ENCODE assay signal across 8 cellular contexts in the genomic region with DNA sequence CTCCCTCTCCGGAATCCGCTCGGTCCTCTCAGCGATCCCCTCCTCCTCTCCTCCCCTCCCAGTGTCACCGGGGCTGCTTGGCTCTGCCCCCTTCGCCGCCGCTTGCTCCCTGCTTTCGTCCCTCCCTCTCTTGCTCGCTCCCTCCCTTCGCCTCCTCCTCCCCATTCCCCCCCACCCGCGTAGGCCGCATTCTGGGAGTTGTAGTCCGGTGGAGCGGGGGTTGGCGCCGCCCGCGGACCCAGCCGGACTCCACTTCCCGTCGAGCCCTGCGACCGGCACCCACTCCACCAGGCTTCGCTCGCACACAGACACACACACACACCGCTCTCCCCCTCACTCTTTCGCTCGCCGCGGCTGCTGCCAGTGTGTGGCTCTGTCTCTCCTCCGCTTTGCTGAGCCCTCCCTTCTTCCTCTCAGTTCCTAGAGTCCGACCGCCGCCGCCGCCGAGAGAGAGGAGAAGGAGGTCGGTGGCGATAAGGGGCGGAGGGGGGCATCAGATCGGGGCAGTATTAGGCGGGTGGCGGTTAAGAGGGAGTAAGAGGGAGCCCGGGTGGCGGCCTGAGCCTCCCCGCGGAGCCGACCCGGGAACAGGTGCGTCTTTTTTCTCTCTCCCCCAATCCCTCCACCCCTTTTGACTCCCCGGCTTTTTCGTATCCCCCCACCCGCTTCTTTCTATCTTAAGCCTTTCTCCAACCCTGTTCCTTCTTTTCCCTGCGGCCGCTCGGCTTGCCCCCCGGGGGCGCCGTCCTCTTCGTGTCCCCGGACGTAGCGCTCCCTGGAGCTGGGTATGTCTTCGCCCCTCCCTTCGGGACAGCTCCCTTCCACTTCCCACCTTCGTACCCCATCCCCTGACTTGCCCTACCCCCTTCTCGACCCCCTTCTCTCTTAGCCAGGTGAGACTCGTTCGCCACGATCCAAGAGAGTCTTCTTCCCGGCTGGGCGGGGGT. TPM values are rescaled to one million over a fixed set of nuclear protein-coding genes. Genes with fewer than 3 reads are reported as not detected.
A peak's percentile ranks its signal among the peaks of the same experiment; 100 is the strongest.
DNase-seq lines count a peak whose midpoint lies in the region; ATAC-seq and TF ChIP-seq lines count a peak whose summit lies in the region.

A gene with protein sequence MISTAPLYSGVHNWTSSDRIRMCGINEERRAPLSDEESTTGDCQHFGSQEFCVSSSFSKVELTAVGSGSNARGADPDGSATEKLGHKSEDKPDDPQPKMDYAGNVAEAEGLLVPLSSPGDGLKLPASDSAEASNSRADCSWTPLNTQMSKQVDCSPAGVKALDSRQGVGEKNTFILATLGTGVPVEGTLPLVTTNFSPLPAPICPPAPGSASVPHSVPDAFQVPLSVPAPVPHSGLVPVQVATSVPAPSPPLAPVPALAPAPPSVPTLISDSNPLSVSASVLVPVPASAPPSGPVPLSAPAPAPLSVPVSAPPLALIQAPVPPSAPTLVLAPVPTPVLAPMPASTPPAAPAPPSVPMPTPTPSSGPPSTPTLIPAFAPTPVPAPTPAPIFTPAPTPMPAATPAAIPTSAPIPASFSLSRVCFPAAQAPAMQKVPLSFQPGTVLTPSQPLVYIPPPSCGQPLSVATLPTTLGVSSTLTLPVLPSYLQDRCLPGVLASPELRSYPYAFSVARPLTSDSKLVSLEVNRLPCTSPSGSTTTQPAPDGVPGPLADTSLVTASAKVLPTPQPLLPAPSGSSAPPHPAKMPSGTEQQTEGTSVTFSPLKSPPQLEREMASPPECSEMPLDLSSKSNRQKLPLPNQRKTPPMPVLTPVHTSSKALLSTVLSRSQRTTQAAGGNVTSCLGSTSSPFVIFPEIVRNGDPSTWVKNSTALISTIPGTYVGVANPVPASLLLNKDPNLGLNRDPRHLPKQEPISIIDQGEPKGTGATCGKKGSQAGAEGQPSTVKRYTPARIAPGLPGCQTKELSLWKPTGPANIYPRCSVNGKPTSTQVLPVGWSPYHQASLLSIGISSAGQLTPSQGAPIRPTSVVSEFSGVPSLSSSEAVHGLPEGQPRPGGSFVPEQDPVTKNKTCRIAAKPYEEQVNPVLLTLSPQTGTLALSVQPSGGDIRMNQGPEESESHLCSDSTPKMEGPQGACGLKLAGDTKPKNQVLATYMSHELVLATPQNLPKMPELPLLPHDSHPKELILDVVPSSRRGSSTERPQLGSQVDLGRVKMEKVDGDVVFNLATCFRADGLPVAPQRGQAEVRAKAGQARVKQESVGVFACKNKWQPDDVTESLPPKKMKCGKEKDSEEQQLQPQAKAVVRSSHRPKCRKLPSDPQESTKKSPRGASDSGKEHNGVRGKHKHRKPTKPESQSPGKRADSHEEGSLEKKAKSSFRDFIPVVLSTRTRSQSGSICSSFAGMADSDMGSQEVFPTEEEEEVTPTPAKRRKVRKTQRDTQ (N-terminal part only) (plus strand): TSS at position 336 of the 947 bp plus-strand sequence. CDS start 22,597 bp downstream, outside the sequence.

- DNase-seq in COLO829 (ENCODE audit: low spot score) = peak; percentile 96
- DNase-seq in HL-60 (ENCODE audit: low read depth in 1 of 2, low spot score in 1 of 2) = peak; percentile 72 to 90
- DNase-seq in NCI-H82 treated with DMSO at 0.1 percent for 48 hours (lab: John Stamatoyannopoulos, UW; ENCODE audit: unreplicated experiment) = peak; percentile 88
- DNase-seq in activated CD8-positive, alpha-beta T cell treated with anti-CD3 and anti-CD28 coated beads, Interleukin-2, amount 10 ng/mL, durations not matched to agents 7 days and 5 days = peak; percentile 92
- DNase-seq in effector CD4-positive, alpha-beta T cell = peak; percentile 79
- DNase-seq in lung (ENCODE audit: low spot score) = peak; percentile 91
- DNase-seq in stimulated activated CD4-positive, alpha-beta T cell treated with anti-CD3 and anti-CD28 coated beads, TNF-alpha, amount 100 ng/mL, for 48 hours (ENCODE audit: low read depth in 3 of 3) = peak; percentile 69 to 84 (median 76)

- peaks cover 27% of the 10 kb centered on the region for H3K4me1 Mint-ChIP-seq in activated CD8-positive, alpha-beta T cell treated with anti-CD3 and anti-CD28 coated beads, Interleukin-2, amount 10 ng/mL, durations not matched to agents 7 days and 5 days (ENCODE audit: low read depth)

- peaks cover 2% of the 10 kb centered on the region for H3K27me3 Mint-ChIP-seq in activated CD8-positive, alpha-beta T cell treated with anti-CD3 and anti-CD28 coated beads, Interleukin-2, amount 10 ng/mL, durations not matched to agents 7 days and 5 days (ENCODE audit: low read depth)

- POLR2A ChIA-PET in activated CD8-positive, alpha-beta T cell treated with anti-CD3 and anti-CD28 coated beads, Interleukin-2, amount 10 ng/mL, durations not matched to agents 7 days and 5 days (lab: Charles Lee) = interaction anchor here (0.7 kb wide), 3 partner anchors 11 to 184 kb away, joined by 3 to 4 read pairs (median 4); a partner anchor contains a TSS

- ATAC-seq in GM19468 (IDR thresholded peaks at IDR 0.05; ENCODE audit: extremely low read depth, unreplicated experiment) (peak; percentile 94), lung (ENCODE audit: insufficient read depth, low FRiP score) (peak; percentile 87)
- ATAC-seq in activated CD8-positive, alpha-beta T cell treated with anti-CD3 and anti-CD28 coated beads, Interleukin-2, amount 10 ng/mL, durations not matched to agents 7 days and 5 days = peak; percentile 88

- H3K4me1 ChIP-seq in lung (ENCODE audit: control insufficient read depth in 2 of 2, insufficient read depth in 2 of 2, low read length in 2 of 2) = no peaks in the 10 kb centered on the region

- TF ChIP-seq CTCF in HL-60 (IDR thresholded peaks at IDR 0.05; ENCODE audit: insufficient read depth, low read length) (no peak), lung (IDR thresholded peaks at IDR 0.05; ENCODE audit: control extremely low read depth, extremely low read depth) (no peak)

- H3K9me3 ChIP-seq in lung (ENCODE audit: control insufficient read depth in 2 of 2, insufficient read depth in 1 of 2, low read length in 1 of 2) = peaks cover 0 to 2% of the 10 kb centered on the region in 2 donors

- H3K27me3 ChIP-seq in HL-60 (ENCODE audit: insufficient read depth, poor library complexity, severe bottlenecking) = no peaks in the 10 kb centered on the region
- peaks cover 10% of the 10 kb centered on the region for H3K27me3 ChIP-seq in lung (ENCODE audit: control insufficient read depth, insufficient read depth)

- H3K4me3 Mint-ChIP-seq in activated CD8-positive, alpha-beta T cell treated with anti-CD3 and anti-CD28 coated beads, Interleukin-2, amount 10 ng/mL, durations not matched to agents 7 days and 5 days = no peak within 1 kb of the TSS

- H3K27ac ChIP-seq in HL-60 (replicated peaks) = peak within 1 kb of the TSS; percentile 55
- peak within 1 kb of the TSS; percentile 13 to 58 for H3K27ac ChIP-seq in lung (ENCODE audit: low read depth in 1 of 2, low read length in 1 of 2)

- no peaks in the 10 kb centered on the region for H3K36me3 Mint-ChIP-seq in activated CD8-positive, alpha-beta T cell treated with anti-CD3 and anti-CD28 coated beads, Interleukin-2, amount 10 ng/mL, durations not matched to agents 7 days and 5 days (ENCODE audit: low read depth)

- H3K4me3 ChIP-seq in HL-60 (replicated peaks; ENCODE audit: insufficient read depth, low read length) (no peak within 1 kb of the TSS; the same call in 1 of the 2 replicates), lung (peak within 1 kb of the TSS; percentile 42)

- peak within 1 kb of the TSS; percentile 80 for H3K27ac Mint-ChIP-seq in activated CD8-positive, alpha-beta T cell treated with anti-CD3 and anti-CD28 coated beads, Interleukin-2, amount 10 ng/mL, durations not matched to agents 7 days and 5 days

- whole genome bisulfite sequencing in lung, 2 donors = 1 to 39% methylated on average over 27 to 74 of the region's 74 CpGs

- no peaks in the 10 kb centered on the region for H3K9me3 Mint-ChIP-seq in activated CD8-positive, alpha-beta T cell treated with anti-CD3 and anti-CD28 coated beads, Interleukin-2, amount 10 ng/mL, durations not matched to agents 7 days and 5 days (ENCODE audit: insufficient read depth)

- CTCF ChIA-PET in activated CD8-positive, alpha-beta T cell treated with anti-CD3 and anti-CD28 coated beads, Interleukin-2, amount 10 ng/mL, durations not matched to agents 7 days and 5 days (lab: Charles Lee) = interaction anchor here (0.7 to 1.0 kb wide), 2 partner anchors 57 to 956 kb away, joined by 3 read pairs; no protein-coding TSS in a partner anchor

- no peaks in the 10 kb centered on the region for H3K36me3 ChIP-seq in lung (ENCODE audit: control insufficient read depth in 2 of 2, insufficient read depth in 2 of 2, low read length in 2 of 2)

RNA-seq across cellular contexts. Expression of the gene that starts here (rescaled TPM):
- total RNA-seq in activated CD8-positive, alpha-beta T cell treated with anti-CD3 and anti-CD28 coated beads, Interleukin-2, amount 10 ng/mL, durations not matched to agents 7 days and 5 days = 10 to 100 TPM in 1 of 2 experiments, 1 to 10 TPM in 1; 9.7 to 10.9 TPM
- total RNA-seq in lung = 10 to 100 TPM; 10.9 to 11.8 TPM
- 1 to 10 TPM; 2.3 to 3.2 TPM for polyA plus RNA-seq in lung
